ENCODE assay signal across 29 cellular contexts in genomic region chr3:146701246-146701645, GRCh38.
"Had no signal": no experiment of that assay in that cellular context is flagged by ENCODE, and none has a peak within 500 bp of the region (broad histone marks: within the 10 kb centered on the region; RNA-seq: fewer than 3 reads in every experiment).

No MANE protein-coding gene starts in this region.

- DNase-seq: activated CD4-positive, alpha-beta T cell treated with anti-CD3 and anti-CD28 coated beads for 36 hours; activated CD4-positive, alpha-beta T cell treated with anti-CD3 and anti-CD28 coated beads, Interleukin-2, amount 10 ng/mL, durations not matched to agents 7 days and 5 days; activated CD4-positive, alpha-beta T cell treated with anti-CD3 and anti-CD28 coated beads, Interleukin-2, amount 50 U/mL, for 48 hours; activated CD8-positive, alpha-beta T cell treated with anti-CD3 and anti-CD28 coated beads, Interleukin-2, amount 10 ng/mL, durations not matched to agents 7 days and 5 days; activated gamma-delta T cell; activated naive CD4-positive, alpha-beta T cell treated with Interleukin-2 at 50 U/mL for 16 hours; activated naive CD8-positive, alpha-beta T cell treated with anti-CD3 and anti-CD28 coated beads, Interleukin-2, amount 10 ng/mL, durations not matched to agents 7 days and 5 days; activated T-cell treated with anti-CD3 and anti-CD28 coated beads, Interleukin-2, amount 50 U/mL, for 24 hours; amygdala; Karpas-422; NCI-H1105; NCI-H1417 treated with DMSO at 0.1 percent for 48 hours; NCI-H187 treated with DMSO at 0.1 percent for 48 hours; NCI-H2081; NCI-H226; NCI-H446 treated with DMSO at 0.1 percent for 48 hours; NCI-H69; NCI-H82; NK-92 treated with Interleukin-12 subunit alpha and Interleukin-12 subunit beta, amount 100 ng/mL, for 24 hours; PC-3; Peyer's patch; RPMI8226; SHP77 treated with DMSO at 0.1 percent for 48 hours; SK-N-SH had no signal

- H3K4me3 ChIP-seq: ascending aorta, cardiac muscle cell, Peyer's patch, SJSA1 had no signal

- H3K4me1 ChIP-seq: ascending aorta, Peyer's patch, SJSA1 had no signal

- H3K9me3 ChIP-seq: ascending aorta, Peyer's patch, SJSA1, SK-N-SH had no signal

- H3K36me3 ChIP-seq: ascending aorta, cardiac muscle cell, Peyer's patch, SJSA1 had no signal

- H3K9ac ChIP-seq: SK-N-SH had no signal

- H3K27me3 ChIP-seq: ascending aorta, cardiac muscle cell, Peyer's patch, SJSA1 had no signal

- H3K4me2 ChIP-seq: SK-N-SH had no signal

- H3K27ac ChIP-seq: ascending aorta, cardiac muscle cell, Peyer's patch, SJSA1 had no signal

- ATAC-seq: activated CD4-positive, alpha-beta T cell treated with anti-CD3 and anti-CD28 coated beads for 36 hours; activated CD4-positive, CD25-positive, alpha-beta regulatory T cell treated with anti-CD3 and anti-CD28 coated beads, Interleukin-2, amount 50 U/mL, for 24 hours; activated CD8-positive, alpha-beta T cell treated with anti-CD3 and anti-CD28 coated beads, Interleukin-2, amount 10 ng/mL, durations not matched to agents 7 days and 5 days; PC-3 had no signal

- FAIRE-seq: TTC549 had no signal
